In genomic region chr13:73767747-73768315, GRCh38 we compare ENCODE assay signal across 8 cellular contexts.
DNase-seq lines count a peak whose midpoint lies in the region; ATAC-seq and TF ChIP-seq lines count a peak whose summit lies in the region.

No MANE protein-coding gene starts in this region.

- peak overlapping the region; percentile 69 for H3K4me2 ChIP-seq in SU-DHL-6 (ENCODE audit: low read depth, low read length, poor library complexity, severe bottlenecking)

- H2AFZ ChIP-seq in SU-DHL-6 (ENCODE audit: low read depth, low read length, severe bottlenecking), result peak overlapping the region; percentile 15

- no peaks in the 10 kb centered on the region for H4K20me1 ChIP-seq in SU-DHL-6 (ENCODE audit: low read depth, low read length)

- no peaks in the 10 kb centered on the region for H3K9me3 ChIP-seq in SU-DHL-6 (ENCODE audit: insufficient read depth, low read length)

- H3F3A ChIP-seq in SU-DHL-6 (ENCODE audit: insufficient read depth), result peaks cover 16% of the 10 kb centered on the region

- no peaks in the 10 kb centered on the region for H3K9me2 ChIP-seq in SU-DHL-6 (replicated peaks; ENCODE audit: insufficient read depth, low read length)

- DNase-seq in AG10803 (ENCODE audit: low read depth), result no peak
- peak in 2 of 10 donors; percentile 30 to 35 for DNase-seq in dorsolateral prefrontal cortex
- peak; percentile 14 for DNase-seq in pons (ENCODE audit: low spot score)
- DNase-seq in cerebellar cortex (ENCODE audit: low spot score), result no peak
- DNase-seq in inferior parietal cortex (ENCODE audit: extremely low spot score), result no peak

- H3K27me3 ChIP-seq in SU-DHL-6 (ENCODE audit: low read length) (no peaks in the 10 kb centered on the region), dorsolateral prefrontal cortex (no peaks in the 10 kb centered on the region)

- H3K9ac ChIP-seq in SU-DHL-6 (ENCODE audit: low read length), result peak overlapping the region; percentile 46; the same call in 1 of the 2 replicates

- intact Hi-C loops in dorsolateral prefrontal cortex (cut with DNase I), result loop anchor here (10.0 kb wide), 1 partner anchor 367 kb away; the partner anchor contains the start of gene KLF12 (in 2 of the 2)

- no peaks in the 10 kb centered on the region for H3K79me2 ChIP-seq in SU-DHL-6 (ENCODE audit: insufficient read depth, low read length)

- H3K4me3 ChIP-seq in AG10803 (ENCODE audit: low read length) (no peak overlapping the region), SU-DHL-6 (ENCODE audit: insufficient read depth, low read length, poor library complexity, severe bottlenecking) (no peak overlapping the region), dorsolateral prefrontal cortex (no peak overlapping the region)

- TF ChIP-seq CTCF in AG10803 (conservative IDR thresholded peaks at IDR 0.05; ENCODE audit: low read length) (peak; percentile 32), SU-DHL-6 (IDR thresholded peaks at IDR 0.05; ENCODE audit: insufficient read depth, low read length, poor library complexity, severe bottlenecking) (peak; percentile 77), dorsolateral prefrontal cortex (IDR thresholded peaks at IDR 0.05 in 54 of 56, conservative IDR thresholded peaks at IDR 0.05 in 2 of 56; ENCODE audit: low read depth in 1 of 56, partially characterized antibody in 56 of 56) (peak in 50 of 56 donors; percentile 12 to 64 (median 41))

- no peaks in the 10 kb centered on the region for H3K36me3 ChIP-seq in SU-DHL-6 (ENCODE audit: low read length)

- H3K27ac ChIP-seq in SU-DHL-6 (ENCODE audit: low read depth, low read length) (peak overlapping the region; percentile 86), dorsolateral prefrontal cortex (peak overlapping the region in 52 of 59 donors; percentile 24 to 88 (median 71))

- ATAC-seq in GM21360 (IDR thresholded peaks at IDR 0.05; ENCODE audit: unreplicated experiment) (peak; percentile 25), HG02840 (IDR thresholded peaks at IDR 0.05; ENCODE audit: low FRiP score, unreplicated experiment) (no peak)
